Comparison of ENCODE assay signal across 29 cellular contexts in genomic region chr6:161305860-161306259, GRCh38.
"Had no signal": no experiment of that assay in that cellular context is flagged by ENCODE, and none has a peak within 500 bp of the region (broad histone marks: within the 10 kb centered on the region; RNA-seq: fewer than 3 reads in every experiment).

No MANE protein-coding gene starts in this region.

- DNase-seq: activated CD4-positive, alpha-beta memory T cell treated with anti-CD3 and anti-CD28 coated beads, Interleukin-2, amount 10 ng/mL, durations not matched to agents 7 days and 5 days; activated CD4-positive, alpha-beta T cell treated with anti-CD3 and anti-CD28 coated beads for 1 hour; activated CD4-positive, alpha-beta T cell treated with anti-CD3 and anti-CD28 coated beads for 4 hours; activated CD4-positive, alpha-beta T cell treated with anti-CD3 and anti-CD28 coated beads, Interleukin-2, amount 10 ng/mL, durations not matched to agents 7 days and 5 days; activated CD4-positive, alpha-beta T cell treated with anti-CD3 and anti-CD28 coated beads, Interleukin-2, amount 50 U/mL, for 4 hours; activated CD8-positive, alpha-beta memory T cell treated with anti-CD3 and anti-CD28 coated beads, Interleukin-2, amount 50 U/mL, for 48 hours; activated gamma-delta T cell; activated naive CD4-positive, alpha-beta T cell; activated naive CD4-positive, alpha-beta T cell treated with anti-CD3 and anti-CD28 coated beads, Interleukin-2, amount 10 ng/mL, durations not matched to agents 7 days and 5 days; activated naive CD8-positive, alpha-beta T cell treated with anti-CD3 and anti-CD28 coated beads, Interleukin-2, amount 10 ng/mL, durations not matched to agents 7 days and 5 days; activated T-cell treated with anti-CD3 and anti-CD28 coated beads for 4 hours; activated T-cell treated with anti-CD3 and anti-CD28 coated beads, Interleukin-2, amount 50 U/mL, for 24 hours; activated T-cell treated with anti-CD3 and anti-CD28 coated beads, Interleukin-2, amount 50 U/mL, for 72 hours; effector CD8-positive, alpha-beta T cell; foreskin fibroblast; heart right ventricle; SW 1271; T-cell; T-helper 2 cell had no signal

- H3K4me3 Mint-ChIP-seq: activated CD4-positive, alpha-beta memory T cell treated with anti-CD3 and anti-CD28 coated beads, Interleukin-2, amount 10 ng/mL, durations not matched to agents 7 days and 5 days; activated CD4-positive, alpha-beta T cell treated with anti-CD3 and anti-CD28 coated beads, Interleukin-2, amount 10 ng/mL, durations not matched to agents 7 days and 5 days; activated naive CD4-positive, alpha-beta T cell treated with anti-CD3 and anti-CD28 coated beads, Interleukin-2, amount 10 ng/mL, durations not matched to agents 7 days and 5 days; activated naive CD8-positive, alpha-beta T cell treated with anti-CD3 and anti-CD28 coated beads, Interleukin-2, amount 10 ng/mL, durations not matched to agents 7 days and 5 days; activated T-cell treated with anti-CD3 and anti-CD28 coated beads, Interleukin-2, amount 50 U/mL, for 24 hours; activated T-cell treated with anti-CD3 and anti-CD28 coated beads, Interleukin-2, amount 50 U/mL, for 72 hours; brain; central memory CD8-positive, alpha-beta T cell; dendritic cell treated with granulocyte-macrophage colony-stimulating factor and Interleukin-4, amounts not matched to agents 40 ng/mL and 50 ng/mL, for 4 days; T-cell; WTC11 had no signal

- H3K27ac ChIP-seq: ascending aorta, breast epithelium, cardiac muscle cell, coronary artery, epithelial cell of prostate, heart right ventricle had no signal

- H3K4me1 Mint-ChIP-seq: activated CD4-positive, alpha-beta T cell treated with anti-CD3 and anti-CD28 coated beads, Interleukin-2, amount 10 ng/mL, durations not matched to agents 7 days and 5 days; activated naive CD4-positive, alpha-beta T cell treated with anti-CD3 and anti-CD28 coated beads, Interleukin-2, amount 10 ng/mL, durations not matched to agents 7 days and 5 days; activated naive CD8-positive, alpha-beta T cell treated with anti-CD3 and anti-CD28 coated beads, Interleukin-2, amount 10 ng/mL, durations not matched to agents 7 days and 5 days; brain; central memory CD8-positive, alpha-beta T cell; T-cell had no signal

- H3K9me3 ChIP-seq: ascending aorta, breast epithelium, heart right ventricle had no signal

- H3K36me3 ChIP-seq: ascending aorta, breast epithelium, cardiac muscle cell, heart right ventricle had no signal

- H3K27me3 ChIP-seq: ascending aorta, breast epithelium, cardiac muscle cell, heart right ventricle had no signal

- H3K36me3 Mint-ChIP-seq: activated naive CD4-positive, alpha-beta T cell treated with anti-CD3 and anti-CD28 coated beads, Interleukin-2, amount 10 ng/mL, durations not matched to agents 7 days and 5 days; activated naive CD4-positive, alpha-beta T cell treated with anti-CD3 and anti-CD28 coated beads, Interleukin-2, amount 50 U/mL, for 72 hours; activated naive CD8-positive, alpha-beta T cell treated with anti-CD3 and anti-CD28 coated beads, Interleukin-2, amount 10 ng/mL, durations not matched to agents 7 days and 5 days; brain; T-cell had no signal

- H3K27me3 Mint-ChIP-seq: activated CD4-positive, alpha-beta T cell treated with anti-CD3 and anti-CD28 coated beads, Interleukin-2, amount 10 ng/mL, durations not matched to agents 7 days and 5 days; activated T-cell treated with anti-CD3 and anti-CD28 coated beads, Interleukin-2, amount 50 U/mL, for 24 hours; brain; dendritic cell treated with granulocyte-macrophage colony-stimulating factor and Interleukin-4, amounts not matched to agents 40 ng/mL and 50 ng/mL, for 4 days had no signal

- H3K4me1 ChIP-seq: ascending aorta, breast epithelium had no signal

- H3K4me3 ChIP-seq: ascending aorta, breast epithelium, cardiac muscle cell, coronary artery, heart right ventricle had no signal

- ATAC-seq: activated naive CD4-positive, alpha-beta T cell treated with anti-CD3 and anti-CD28 coated beads, Interleukin-2, amount 50 U/mL, for 72 hours; activated T-cell treated with anti-CD3 and anti-CD28 coated beads, Interleukin-2, amount 50 U/mL, for 72 hours; heart right ventricle; T-cell; WTC11 had no signal

- H3K27ac Mint-ChIP-seq: activated CD4-positive, alpha-beta memory T cell treated with anti-CD3 and anti-CD28 coated beads, Interleukin-2, amount 10 ng/mL, durations not matched to agents 7 days and 5 days; activated CD4-positive, alpha-beta T cell treated with anti-CD3 and anti-CD28 coated beads, Interleukin-2, amount 10 ng/mL, durations not matched to agents 7 days and 5 days; activated naive CD4-positive, alpha-beta T cell treated with anti-CD3 and anti-CD28 coated beads, Interleukin-2, amount 10 ng/mL, durations not matched to agents 7 days and 5 days; activated naive CD4-positive, alpha-beta T cell treated with anti-CD3 and anti-CD28 coated beads, Interleukin-2, amount 50 U/mL, for 72 hours; activated naive CD8-positive, alpha-beta T cell treated with anti-CD3 and anti-CD28 coated beads, Interleukin-2, amount 10 ng/mL, durations not matched to agents 7 days and 5 days; activated T-cell treated with anti-CD3 and anti-CD28 coated beads, Interleukin-2, amount 50 U/mL, for 24 hours; activated T-cell treated with anti-CD3 and anti-CD28 coated beads, Interleukin-2, amount 50 U/mL, for 72 hours; brain; dendritic cell treated with granulocyte-macrophage colony-stimulating factor and Interleukin-4, amounts not matched to agents 40 ng/mL and 50 ng/mL, for 4 days; T-cell; WTC11 had no signal
